Comparison of ENCODE assay signal across 9 cellular contexts in genomic region chr19:49469828-49470614, GRCh38. TPM values are rescaled to one million over a fixed set of nuclear protein-coding genes. Genes with fewer than 3 reads are reported as not detected.
DNase-seq lines count a peak whose midpoint lies in the region; ATAC-seq and TF ChIP-seq lines count a peak whose summit lies in the region.
"Had no signal": no experiment of that assay in that cellular context is flagged by ENCODE, and none has a peak within 500 bp of the region (broad histone marks: within the 10 kb centered on the region; RNA-seq: fewer than 3 reads in every experiment).

No MANE protein-coding gene starts in this region.

- TF ChIP-seq CTCF in MCF 10A (IDR thresholded peaks at IDR 0.05; ENCODE audit: unreplicated experiment) (peak; percentile 7), breast epithelium (IDR thresholded peaks at IDR 0.05) (no peak)

- H3K4me1 ChIP-seq in breast epithelium: no peaks in the 10 kb centered on the region

- CTCF ChIA-PET in MCF 10A (lab: Yijun Ruan, JAX): interaction anchor here (0.7 to 1.0 kb wide), 3 partner anchors 25 to 100 kb away, joined by 3 to 4 read pairs (median 3); no protein-coding TSS in a partner anchor
- CTCF ChIA-PET in activated CD8-positive, alpha-beta memory T cell treated with anti-CD3 and anti-CD28 coated beads, Interleukin-2, amount 10 ng/mL, durations not matched to agents 7 days and 5 days (lab: Charles Lee): interaction anchor here (0.6 to 7.4 kb wide), 37 partner anchors 16 to 245 kb away, joined by 3 to 185 read pairs (median 5); partner anchors contain the start of genes ALDH16A1, CD37, GFY and KASH5

- no peak overlapping the region for H3K27ac Mint-ChIP-seq in MCF 10A (ENCODE audit: low read depth, unreplicated experiment)
- H3K27ac Mint-ChIP-seq in activated CD8-positive, alpha-beta memory T cell treated with anti-CD3 and anti-CD28 coated beads, Interleukin-2, amount 10 ng/mL, durations not matched to agents 7 days and 5 days: peak overlapping the region; percentile 99
- H3K27ac Mint-ChIP-seq in immature natural killer cell: peak overlapping the region; percentile 95 to 98 (median 97)

- H3K36me3 ChIP-seq in breast epithelium: no peaks in the 10 kb centered on the region
- H3K36me3 ChIP-seq: cardiac muscle cell had no signal

- H3K4me3 Mint-ChIP-seq in MCF 10A (ENCODE audit: unreplicated experiment) (no peak overlapping the region), immature natural killer cell (peak overlapping the region; percentile 62 to 75 (median 73))
- H3K4me3 Mint-ChIP-seq in activated CD8-positive, alpha-beta memory T cell treated with anti-CD3 and anti-CD28 coated beads, Interleukin-2, amount 10 ng/mL, durations not matched to agents 7 days and 5 days: peak overlapping the region; percentile 55

- H3K9me3 Mint-ChIP-seq in MCF 10A (ENCODE audit: unreplicated experiment) (no peaks in the 10 kb centered on the region), immature natural killer cell (no peaks in the 10 kb centered on the region)
- H3K9me3 Mint-ChIP-seq in activated CD8-positive, alpha-beta memory T cell treated with anti-CD3 and anti-CD28 coated beads, Interleukin-2, amount 10 ng/mL, durations not matched to agents 7 days and 5 days (ENCODE audit: low read depth): no peaks in the 10 kb centered on the region

- POLR2A ChIA-PET in MCF 10A (lab: Yijun Ruan, JAX): interaction anchor here (1.5 kb wide), 1 partner anchor 16 kb away, joined by 5 read pairs; no protein-coding TSS in a partner anchor

- peak; percentile 44 for ATAC-seq in HG03442 (IDR thresholded peaks at IDR 0.05; ENCODE audit: unreplicated experiment)
- peak; percentile 65 for ATAC-seq in activated CD8-positive, alpha-beta memory T cell treated with anti-CD3 and anti-CD28 coated beads, Interleukin-2, amount 10 ng/mL, durations not matched to agents 7 days and 5 days
- ATAC-seq in GM19397 (IDR thresholded peaks at IDR 0.05; ENCODE audit: unreplicated experiment): no peak

- no peak for TF ChIP-seq POLR2A in breast epithelium (IDR thresholded peaks at IDR 0.05)

- H3K27me3 Mint-ChIP-seq in MCF 10A (ENCODE audit: insufficient read depth, unreplicated experiment): peaks cover 4% of the 10 kb centered on the region
- H3K27me3 Mint-ChIP-seq in activated CD8-positive, alpha-beta memory T cell treated with anti-CD3 and anti-CD28 coated beads, Interleukin-2, amount 10 ng/mL, durations not matched to agents 7 days and 5 days: no peaks in the 10 kb centered on the region
- peaks cover 15 to 30% (median 16%) of the 10 kb centered on the region in 3 donors for H3K27me3 Mint-ChIP-seq in immature natural killer cell (ENCODE audit: low read depth in 3 of 3)

- no peaks in the 10 kb centered on the region for H3K9me3 ChIP-seq in breast epithelium

- DNase-seq in MCF 10A (ENCODE audit: unreplicated experiment): no peak
- DNase-seq in breast epithelium (ENCODE audit: low spot score in 2 of 2): no peak
- peak; percentile 97 for DNase-seq in activated CD8-positive, alpha-beta memory T cell treated with anti-CD3 and anti-CD28 coated beads, Interleukin-2, amount 10 ng/mL, durations not matched to agents 7 days and 5 days
- peak; percentile 94 to 96 (median 95) for DNase-seq in immature natural killer cell
- no peak for DNase-seq in NCI-H187 treated with DMSO at 0.1 percent for 48 hours (lab: John Stamatoyannopoulos, UW)
- no peak for DNase-seq in anterior cingulate cortex (lab: John Stamatoyannopoulos, UW)

- H3K36me3 Mint-ChIP-seq in MCF 10A (ENCODE audit: insufficient read depth, unreplicated experiment) (peaks cover 5% of the 10 kb centered on the region), immature natural killer cell (peaks cover 0 to 4% (median 4%) of the 10 kb centered on the region in 3 donors)
- peaks cover 4% of the 10 kb centered on the region for H3K36me3 Mint-ChIP-seq in activated CD8-positive, alpha-beta memory T cell treated with anti-CD3 and anti-CD28 coated beads, Interleukin-2, amount 10 ng/mL, durations not matched to agents 7 days and 5 days

- no peaks in the 10 kb centered on the region for H3K27me3 ChIP-seq in breast epithelium
- H3K27me3 ChIP-seq: cardiac muscle cell had no signal

- no TSS peak for BruUV-seq in MCF 10A (replicated peaks; lab: Mats Ljungman, UMichigan)

- no peak overlapping the region for H3K27ac ChIP-seq in breast epithelium
- H3K27ac ChIP-seq: cardiac muscle cell had no signal

- H3K4me1 Mint-ChIP-seq in MCF 10A (ENCODE audit: insufficient read depth, unreplicated experiment) (peaks cover 8% of the 10 kb centered on the region), immature natural killer cell (peaks cover 49 to 54% of the 10 kb centered on the region in 2 donors)
- peaks cover 51% of the 10 kb centered on the region for H3K4me1 Mint-ChIP-seq in activated CD8-positive, alpha-beta memory T cell treated with anti-CD3 and anti-CD28 coated beads, Interleukin-2, amount 10 ng/mL, durations not matched to agents 7 days and 5 days

- intact Hi-C loops in MCF 10A (cut with micrococcal nuclease) (no loop called here), breast epithelium (cut with DNase I; ENCODE audit: low total_unique reads) (no loop called here)

- no peak overlapping the region for H3K4me3 ChIP-seq in breast epithelium
- H3K4me3 ChIP-seq: cardiac muscle cell had no signal

RNA-seq across cellular contexts. Expression of gene FLT3LG, which starts 4.0 kb away (rescaled TPM):
- total RNA-seq in MCF 10A (2022): 1.5 and 3.6 TPM in 2 replicates
- 1 to 10 TPM; 4.3 to 7.0 (median 4.6) TPM for total RNA-seq in breast epithelium
- 100 to 1,000 TPM; 112 to 151 TPM for total RNA-seq in activated CD8-positive, alpha-beta memory T cell treated with anti-CD3 and anti-CD28 coated beads, Interleukin-2, amount 10 ng/mL, durations not matched to agents 7 days and 5 days
- 10 to 100 TPM; 22.6 to 36.6 (median 28.3) TPM for polyA plus RNA-seq in immature natural killer cell

RNA-seq across cellular contexts. Expression of gene ALDH16A1, which starts 17.0 kb away (rescaled TPM):
- total RNA-seq in MCF 10A (2022) (28.4 and 34.2 TPM in 2 replicates), breast epithelium (10 to 100 TPM; 20.6 to 34.4 (median 32.2) TPM)
- total RNA-seq in activated CD8-positive, alpha-beta memory T cell treated with anti-CD3 and anti-CD28 coated beads, Interleukin-2, amount 10 ng/mL, durations not matched to agents 7 days and 5 days: 10 to 100 TPM; 37.2 to 45.2 TPM
- polyA plus RNA-seq in immature natural killer cell: 10 to 100 TPM; 37.2 to 57.0 (median 42.4) TPM

RNA-seq across cellular contexts. Expression of gene RPL13A, which starts 17.4 kb away (rescaled TPM):
- total RNA-seq in MCF 10A (2022) (3,716 and 3,819 TPM in 2 replicates), breast epithelium (1,000 to 10,000 TPM; 3,591 to 5,468 (median 4,346) TPM)
- total RNA-seq in activated CD8-positive, alpha-beta memory T cell treated with anti-CD3 and anti-CD28 coated beads, Interleukin-2, amount 10 ng/mL, durations not matched to agents 7 days and 5 days: 1,000 to 10,000 TPM; 2,143 to 2,523 TPM
- 1,000 to 10,000 TPM in 2 of 3 donors, 100 to 1,000 TPM in 1; 840 to 2,055 (median 1,247) TPM for polyA plus RNA-seq in immature natural killer cell

RNA-seq across cellular contexts. Expression of gene PIH1D1, which starts 18.4 kb away (rescaled TPM):
- total RNA-seq in MCF 10A (2022): 86.3 and 116 TPM in 2 replicates
- total RNA-seq in breast epithelium: 100 to 1,000 TPM in 2 of 3 donors, 10 to 100 TPM in 1; 94.4 to 121 (median 106) TPM
- total RNA-seq in activated CD8-positive, alpha-beta memory T cell treated with anti-CD3 and anti-CD28 coated beads, Interleukin-2, amount 10 ng/mL, durations not matched to agents 7 days and 5 days: 100 to 1,000 TPM; 148 to 158 TPM
- polyA plus RNA-seq in immature natural killer cell: 10 to 100 TPM; 91.4 to 97.6 (median 93.3) TPM

RNA-seq across cellular contexts. Expression of gene RPS11, which starts 26.2 kb away (rescaled TPM):
- total RNA-seq in MCF 10A (2022): 2,096 and 2,306 TPM in 2 replicates
- total RNA-seq in breast epithelium: 1,000 to 10,000 TPM; 5,709 to 7,550 (median 5,876) TPM
- total RNA-seq in activated CD8-positive, alpha-beta memory T cell treated with anti-CD3 and anti-CD28 coated beads, Interleukin-2, amount 10 ng/mL, durations not matched to agents 7 days and 5 days: 1,000 to 10,000 TPM; 1,876 to 2,018 TPM
- polyA plus RNA-seq in immature natural killer cell: 1,000 to 10,000 TPM; 1,178 to 2,153 (median 1,290) TPM

Comparison
In these comparisons a context has a peak if more than half of its experiments do, and no peak if none do; other contexts are left out.
1. DNase-seq: peak in activated CD8-positive, alpha-beta memory T cell treated with anti-CD3 and anti-CD28 coated beads, Interleukin-2, amount 10 ng/mL, durations not matched to agents 7 days and 5 days (single experiment) and immature natural killer cell (3 of 3); none in MCF 10A (single experiment), breast epithelium (0 of 2), NCI-H187 treated with DMSO at 0.1 percent for 48 hours (single experiment) and anterior cingulate cortex (0 of 58).
2. RNA of gene FLT3LG, which starts 4.0 kb away (total RNA-seq): 112 to 151 TPM in activated CD8-positive, alpha-beta memory T cell treated with anti-CD3 and anti-CD28 coated beads, Interleukin-2, amount 10 ng/mL, durations not matched to agents 7 days and 5 days; 4.3 to 7.0 TPM in breast epithelium and 1.5 to 3.6 TPM in MCF 10A; every median in the first group is over 10 times any median in the second.